ENCODE assay signal across 14 cellular contexts in the genomic region with DNA sequence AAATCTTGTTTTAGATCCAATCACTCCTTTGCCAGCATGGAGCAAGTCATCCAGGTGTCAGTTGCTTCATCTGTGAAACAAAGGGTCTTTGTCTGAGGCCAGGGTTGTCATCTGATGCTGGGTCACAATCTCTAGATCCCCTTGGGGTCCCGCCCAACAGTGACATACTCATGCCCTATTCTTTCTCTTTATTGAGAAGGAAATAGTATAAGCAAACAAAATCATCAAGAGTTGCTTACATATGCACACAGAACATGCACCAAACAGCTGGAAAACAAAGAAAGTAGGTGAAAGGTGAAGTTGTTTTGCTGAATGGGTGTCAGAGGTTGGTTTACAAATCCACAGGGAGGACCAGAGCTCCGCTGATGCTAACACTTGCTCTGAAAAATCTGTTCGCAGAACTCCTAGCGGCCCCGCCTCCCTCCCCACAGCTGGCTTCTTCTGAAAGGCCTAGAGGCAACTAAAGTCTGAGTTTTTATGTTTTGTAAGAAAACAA.
DNase-seq lines count a peak whose midpoint lies in the region; ATAC-seq and TF ChIP-seq lines count a peak whose summit lies in the region.
"Had no signal": no experiment of that assay in that cellular context is flagged by ENCODE, and none has a peak within 500 bp of the region (broad histone marks: within the 10 kb centered on the region; RNA-seq: fewer than 3 reads in every experiment).

No MANE protein-coding gene starts in this region.

- TF ChIP-seq RAD21 in liver (IDR thresholded peaks at IDR 0.05): peak; percentile 12 to 21

- no peak overlapping the region for H3K9ac ChIP-seq in endodermal cell (ENCODE audit: extremely low read depth, low read length, poor library complexity, severe bottlenecking)
- H3K9ac ChIP-seq in liver (ENCODE audit: low read depth in 1 of 2, low read length in 2 of 2): no peak overlapping the region

- 6 to 23% methylated on average over 3 to 5 of the region's 5 CpGs for whole genome bisulfite sequencing in endodermal cell (ENCODE audit: insufficient coverage in 1 of 2, insufficient read length in 1 of 2), 2 experiments
- 65% methylated on average over 5 of the region's 5 CpGs for WGBS in liver

- no peaks in the 10 kb centered on the region for H3K36me3 Mint-ChIP-seq in endodermal cell (ENCODE audit: low read depth)

- ATAC-seq in Right ventricle myocardium inferior: peak; percentile 82
- ATAC-seq in HG03175 (IDR thresholded peaks at IDR 0.05; ENCODE audit: unreplicated experiment): no peak
- ATAC-seq in GM21717 (IDR thresholded peaks at IDR 0.05; ENCODE audit: unreplicated experiment): no peak
- ATAC-seq: left lung had no signal

- H3K36me3 ChIP-seq in right atrium auricular region (no peaks in the 10 kb centered on the region), endodermal cell (ENCODE audit: control insufficient read depth, insufficient read depth, low read length) (no peaks in the 10 kb centered on the region), liver (ENCODE audit: control insufficient read depth in 4 of 4, insufficient read depth in 3 of 4, low read depth in 1 of 4, low read length in 3 of 4) (no peaks in the 10 kb centered on the region)
- H3K36me3 ChIP-seq: left lung, uterus had no signal

- no peak for TF ChIP-seq CTCF in right atrium auricular region (IDR thresholded peaks at IDR 0.05)
- TF ChIP-seq CTCF in endodermal cell (conservative IDR thresholded peaks at IDR 0.05): no peak
- no peak for TF ChIP-seq CTCF in liver (IDR thresholded peaks at IDR 0.05; ENCODE audit: low read depth, low read length, missing input control)
- no peak for TF ChIP-seq CTCF in GM13976 (IDR thresholded peaks at IDR 0.05; ENCODE audit: borderline replicate concordance, control extremely low read depth, extremely low read depth, insufficient read depth, missing control alignments)

- H3K4me1 Mint-ChIP-seq in endodermal cell: peaks cover 30% of the 10 kb centered on the region

- peaks cover 0 to 7% of the 10 kb centered on the region in 2 donors for H3K4me1 ChIP-seq in right atrium auricular region
- H3K4me1 ChIP-seq in endodermal cell (ENCODE audit: control insufficient read depth, insufficient read depth, low read length): peaks cover 22% of the 10 kb centered on the region
- peaks cover 0 to 4% (median 1%) of the 10 kb centered on the region in 4 donors for H3K4me1 ChIP-seq in liver (ENCODE audit: control insufficient read depth in 4 of 4, insufficient read depth in 4 of 4, low read length in 3 of 4)
- H3K4me1 ChIP-seq: uterus had no signal

- in situ Hi-C loops in GM13976 (cut with MboI; ENCODE audit: low sequenced_read_pairs, unreplicated experiment): no loop called here

- DNase-seq in Right ventricle myocardium inferior (ENCODE audit: missing footprints): peak; percentile 75
- no peak for DNase-seq in right atrium auricular region (ENCODE audit: low spot score)
- peak; percentile 87 for DNase-seq in endodermal cell
- DNase-seq in SHP77 treated with DMSO at 0.1 percent for 48 hours (lab: John Stamatoyannopoulos, UW): no peak
- no peak for DNase-seq in GM13976 (ENCODE audit: low spot score)
- DNase-seq: ACHN, left lung, MM.1S, retina, T-helper 2 cell had no signal

- peak overlapping the region; percentile 89 for H3K27ac Mint-ChIP-seq in endodermal cell

- H3K27ac ChIP-seq in right atrium auricular region (no peak overlapping the region), endodermal cell (ENCODE audit: low read depth, low read length) (peak overlapping the region; percentile 3), liver (ENCODE audit: low read depth in 1 of 2, low read length in 2 of 2) (no peak overlapping the region)
- H3K27ac ChIP-seq: left lung, uterus had no signal

- peak overlapping the region; percentile 6 for H3K4me3 Mint-ChIP-seq in endodermal cell

- no peaks in the 10 kb centered on the region for H3K9me3 ChIP-seq in right atrium auricular region
- no peaks in the 10 kb centered on the region for H3K9me3 ChIP-seq in endodermal cell (ENCODE audit: control insufficient read depth, low read length)
- no peaks in the 10 kb centered on the region for H3K9me3 ChIP-seq in liver (ENCODE audit: control insufficient read depth in 4 of 4, low read length in 3 of 4)
- H3K9me3 ChIP-seq: left lung, uterus had no signal

- no peaks in the 10 kb centered on the region for H3K9me3 Mint-ChIP-seq in endodermal cell

- H3K27me3 ChIP-seq in right atrium auricular region (no peaks in the 10 kb centered on the region), endodermal cell (ENCODE audit: control insufficient read depth, insufficient read depth, low read length, poor library complexity, severe bottlenecking) (no peaks in the 10 kb centered on the region), liver (ENCODE audit: control insufficient read depth in 4 of 4, insufficient read depth in 4 of 4, low read length in 3 of 4) (no peaks in the 10 kb centered on the region)
- H3K27me3 ChIP-seq: left lung, uterus had no signal

- intact Hi-C loops in Right ventricle myocardium inferior (cut with DNase I): no loop called here

- H3K4me3 ChIP-seq in right atrium auricular region: no peak overlapping the region
- no peak overlapping the region for H3K4me3 ChIP-seq in endodermal cell (ENCODE audit: low read length)
- no peak overlapping the region for H3K4me3 ChIP-seq in liver (ENCODE audit: low read depth in 1 of 3, low read length in 3 of 3)
- H3K4me3 ChIP-seq: left lung, uterus had no signal

- H3K27me3 Mint-ChIP-seq in endodermal cell (ENCODE audit: insufficient read depth): no peaks in the 10 kb centered on the region

TF ChIP-seq in liver, 16 proteins besides CTCF, POLR2A, EP300 and RAD21:
- TF ChIP-seq, protein P1, sequence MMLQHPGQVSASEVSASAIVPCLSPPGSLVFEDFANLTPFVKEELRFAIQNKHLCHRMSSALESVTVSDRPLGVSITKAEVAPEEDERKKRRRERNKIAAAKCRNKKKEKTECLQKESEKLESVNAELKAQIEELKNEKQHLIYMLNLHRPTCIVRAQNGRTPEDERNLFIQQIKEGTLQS (IDR thresholded peaks at IDR 0.05): no peak
- TF ChIP-seq FOXA2 (IDR thresholded peaks at IDR 0.05) (peak; percentile 32), FOXA1 (IDR thresholded peaks at IDR 0.05) (no peak), HNF4A (conservative IDR thresholded peaks at IDR 0.05) (peak; percentile 7 to 25), SP1 (IDR thresholded peaks at IDR 0.05) (peak; percentile 56), YY1 (IDR thresholded peaks at IDR 0.05) (no peak), JUND (IDR thresholded peaks at IDR 0.05) (no peak), NR2F2 (IDR thresholded peaks at IDR 0.05) (no peak), RXRA (IDR thresholded peaks at IDR 0.05) (peak; percentile 69 to 75), GABPA (IDR thresholded peaks at IDR 0.05 in 1 of 2, conservative IDR thresholded peaks at IDR 0.05 in 1 of 2) (no peak), HNF4G (IDR thresholded peaks at IDR 0.05) (no peak)
- TF ChIP-seq, protein P2, sequence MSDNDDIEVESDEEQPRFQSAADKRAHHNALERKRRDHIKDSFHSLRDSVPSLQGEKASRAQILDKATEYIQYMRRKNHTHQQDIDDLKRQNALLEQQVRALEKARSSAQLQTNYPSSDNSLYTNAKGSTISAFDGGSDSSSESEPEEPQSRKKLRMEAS (IDR thresholded peaks at IDR 0.05): no peak
TF ChIP-seq in liver: peak in this region for 4.

Comparison
In these comparisons a context has a peak if more than half of its experiments do, and no peak if none do; other contexts are left out.
1. DNase-seq: peak in Right ventricle myocardium inferior (single experiment) and endodermal cell (single experiment); none in right atrium auricular region (single experiment), SHP77 treated with DMSO at 0.1 percent for 48 hours (single experiment) and GM13976 (single experiment).